ENCODE assay signal across 18 cellular contexts in the genomic region with DNA sequence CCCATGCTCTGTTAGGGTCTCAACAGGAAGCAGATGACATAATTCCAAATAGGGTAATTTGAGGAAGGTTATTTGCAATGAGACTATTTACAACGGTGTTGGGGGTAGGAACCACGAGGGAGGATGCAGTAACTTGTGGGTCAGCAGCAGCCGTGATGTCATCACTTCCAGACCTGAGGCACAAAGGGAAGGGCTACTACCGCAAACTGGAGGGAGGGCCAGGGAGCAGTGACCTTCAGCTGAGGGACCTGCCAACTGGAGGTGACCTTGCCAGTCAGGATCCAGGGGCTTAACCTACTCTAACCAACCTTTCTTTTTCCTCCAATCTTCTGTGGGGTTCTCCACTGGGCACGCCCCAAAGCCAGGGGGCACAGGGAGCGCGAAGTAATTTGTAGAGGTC. TPM values are rescaled to one million over a fixed set of nuclear protein-coding genes. Genes with fewer than 3 reads are reported as not detected.
DNase-seq lines count a peak whose midpoint lies in the region; ATAC-seq and TF ChIP-seq lines count a peak whose summit lies in the region.
"Had no signal": no experiment of that assay in that cellular context is flagged by ENCODE, and none has a peak within 500 bp of the region (broad histone marks: within the 10 kb centered on the region; RNA-seq: fewer than 3 reads in every experiment).

No MANE protein-coding gene starts in this region.

- no peaks in the 10 kb centered on the region for H3K9me3 ChIP-seq in HEK293 (ENCODE audit: control insufficient read depth, insufficient read depth, low read depth, low read length)
- H3K9me3 ChIP-seq: SJCRH30 had no signal

- TF ChIP-seq CTCF in HEK293 (tag by site-specific recombination; IDR thresholded peaks at IDR 0.05) (no peak), nephron (IDR thresholded peaks at IDR 0.05; ENCODE audit: unreplicated experiment in 3 of 3) (no peak)

- H3K4me1 ChIP-seq in HEK293 (ENCODE audit: control insufficient read depth, insufficient read depth, low read length), result peaks cover 7% of the 10 kb centered on the region; the same call in 1 of the 2 replicates

- CTCF ChIA-PET in activated naive CD4-positive, alpha-beta T cell treated with anti-CD3 and anti-CD28 coated beads, Interleukin-2, amount 10 ng/mL, durations not matched to agents 7 days and 5 days (lab: Charles Lee), result no interaction called here
- CTCF ChIA-PET in HEK293 (lab: Yijun Ruan, JAX), result no interaction called here

- H3K9me3 Mint-ChIP-seq in activated naive CD4-positive, alpha-beta T cell treated with anti-CD3 and anti-CD28 coated beads, Interleukin-2, amount 10 ng/mL, durations not matched to agents 7 days and 5 days, result no peaks in the 10 kb centered on the region
- no peaks in the 10 kb centered on the region for H3K9me3 Mint-ChIP-seq in nephron

- peaks cover 3% of the 10 kb centered on the region for H3K36me3 Mint-ChIP-seq in activated naive CD4-positive, alpha-beta T cell treated with anti-CD3 and anti-CD28 coated beads, Interleukin-2, amount 10 ng/mL, durations not matched to agents 7 days and 5 days
- no peaks in the 10 kb centered on the region for H3K36me3 Mint-ChIP-seq in nephron (ENCODE audit: low read depth)

- H3K4me3 ChIP-seq in HEK293 (ENCODE audit: low read depth, low read length), result no peak overlapping the region
- H3K4me3 ChIP-seq: SJCRH30 had no signal

- intact Hi-C loops in posterior vena cava (cut with DNase I), result no loop called here

- H3K4me1 Mint-ChIP-seq in activated naive CD4-positive, alpha-beta T cell treated with anti-CD3 and anti-CD28 coated beads, Interleukin-2, amount 10 ng/mL, durations not matched to agents 7 days and 5 days, result peaks cover 36% of the 10 kb centered on the region
- H3K4me1 Mint-ChIP-seq in nephron, result peaks cover 18% of the 10 kb centered on the region

- no peaks in the 10 kb centered on the region for H3K36me3 ChIP-seq in HEK293 (ENCODE audit: control insufficient read depth in 2 of 2, insufficient read depth in 1 of 2, low read length in 2 of 2)
- H3K36me3 ChIP-seq: SJCRH30 had no signal

- no peak overlapping the region for H3K27ac ChIP-seq in HEK293 (ENCODE audit: extremely low read depth, low read depth, low read length)
- H3K27ac ChIP-seq: C4-2B, SJCRH30 had no signal

- no peak for ATAC-seq in HG03439 (IDR thresholded peaks at IDR 0.05; ENCODE audit: unreplicated experiment)

- peak overlapping the region; percentile 10 for H3K4me3 Mint-ChIP-seq in activated naive CD4-positive, alpha-beta T cell treated with anti-CD3 and anti-CD28 coated beads, Interleukin-2, amount 10 ng/mL, durations not matched to agents 7 days and 5 days
- peak overlapping the region in 2 of 3 experiments; percentile 30 to 37 for H3K4me3 Mint-ChIP-seq in nephron

- peaks cover 17% of the 10 kb centered on the region for H3K27me3 Mint-ChIP-seq in activated naive CD4-positive, alpha-beta T cell treated with anti-CD3 and anti-CD28 coated beads, Interleukin-2, amount 10 ng/mL, durations not matched to agents 7 days and 5 days
- peaks cover 4% of the 10 kb centered on the region for H3K27me3 Mint-ChIP-seq in nephron (ENCODE audit: low read depth)

- no peak overlapping the region for H3K27ac Mint-ChIP-seq in activated naive CD4-positive, alpha-beta T cell treated with anti-CD3 and anti-CD28 coated beads, Interleukin-2, amount 10 ng/mL, durations not matched to agents 7 days and 5 days
- H3K27ac Mint-ChIP-seq in nephron, result no peak overlapping the region

- DNase-seq in activated naive CD4-positive, alpha-beta T cell treated with anti-CD3 and anti-CD28 coated beads, Interleukin-2, amount 10 ng/mL, durations not matched to agents 7 days and 5 days, result no peak
- DNase-seq in activated naive CD4-positive, alpha-beta T cell treated with Interleukin-2 at 50 U/mL for 16 hours, result no peak
- no peak for DNase-seq in posterior vena cava (ENCODE audit: low spot score)
- DNase-seq in activated gamma-delta T cell (lab: John Stamatoyannopoulos, UW), result no peak
- DNase-seq: COR-L47, DMS79, KG1, NCI-H1105 treated with DMSO at 0.1 percent for 48 hours, NCI-H2029 treated with DMSO at 0.1 percent for 48 hours, NCI-H226, NCI-H510A treated with DMSO at 0.1 percent for 48 hours, NCI-H82, OCI-M1, SJCRH30 had no signal

- POLR2A ChIA-PET in HEK293 (lab: Yijun Ruan, JAX), result no interaction called here

TF ChIP-seq in HEK293, 187 proteins besides CTCF, POLR2A, EP300 and RAD21:
- TF ChIP-seq MZF1 (tag by site-specific recombination; IDR thresholded peaks at IDR 0.05; ENCODE audit: borderline replicate concordance) (no peak), RBAK (tag by site-specific recombination; IDR thresholded peaks at IDR 0.05) (no peak)
- TF ChIP-seq, protein P1, sequence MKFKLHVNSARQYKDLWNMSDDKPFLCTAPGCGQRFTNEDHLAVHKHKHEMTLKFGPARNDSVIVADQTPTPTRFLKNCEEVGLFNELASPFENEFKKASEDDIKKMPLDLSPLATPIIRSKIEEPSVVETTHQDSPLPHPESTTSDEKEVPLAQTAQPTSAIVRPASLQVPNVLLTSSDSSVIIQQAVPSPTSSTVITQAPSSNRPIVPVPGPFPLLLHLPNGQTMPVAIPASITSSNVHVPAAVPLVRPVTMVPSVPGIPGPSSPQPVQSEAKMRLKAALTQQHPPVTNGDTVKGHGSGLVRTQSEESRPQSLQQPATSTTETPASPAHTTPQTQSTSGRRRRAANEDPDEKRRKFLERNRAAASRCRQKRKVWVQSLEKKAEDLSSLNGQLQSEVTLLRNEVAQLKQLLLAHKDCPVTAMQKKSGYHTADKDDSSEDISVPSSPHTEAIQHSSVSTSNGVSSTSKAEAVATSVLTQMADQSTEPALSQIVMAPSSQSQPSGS (tag by site-specific recombination; IDR thresholded peaks at IDR 0.05; ENCODE audit: low read depth), result peak; percentile 80; the same call in 1 of the 2 replicates
- TF ChIP-seq, protein P2, sequence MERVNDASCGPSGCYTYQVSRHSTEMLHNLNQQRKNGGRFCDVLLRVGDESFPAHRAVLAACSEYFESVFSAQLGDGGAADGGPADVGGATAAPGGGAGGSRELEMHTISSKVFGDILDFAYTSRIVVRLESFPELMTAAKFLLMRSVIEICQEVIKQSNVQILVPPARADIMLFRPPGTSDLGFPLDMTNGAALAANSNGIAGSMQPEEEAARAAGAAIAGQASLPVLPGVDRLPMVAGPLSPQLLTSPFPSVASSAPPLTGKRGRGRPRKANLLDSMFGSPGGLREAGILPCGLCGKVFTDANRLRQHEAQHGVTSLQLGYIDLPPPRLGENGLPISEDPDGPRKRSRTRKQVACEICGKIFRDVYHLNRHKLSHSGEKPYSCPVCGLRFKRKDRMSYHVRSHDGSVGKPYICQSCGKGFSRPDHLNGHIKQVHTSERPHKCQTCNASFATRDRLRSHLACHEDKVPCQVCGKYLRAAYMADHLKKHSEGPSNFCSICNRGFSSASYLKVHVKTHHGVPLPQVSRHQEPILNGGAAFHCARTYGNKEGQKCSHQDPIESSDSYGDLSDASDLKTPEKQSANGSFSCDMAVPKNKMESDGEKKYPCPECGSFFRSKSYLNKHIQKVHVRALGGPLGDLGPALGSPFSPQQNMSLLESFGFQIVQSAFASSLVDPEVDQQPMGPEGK (tag by site-specific recombination; IDR thresholded peaks at IDR 0.05), result 0 out of 2 replicates have a peak, but pooled peaks have one; percentile 22

RNA-seq across cellular contexts. Expression of a gene that starts 1.7 kb away (rescaled TPM):
- 10 to 100 TPM; 10.7 to 11.5 TPM for total RNA-seq in posterior vena cava
